32 cellular contexts compared by ENCODE assay signal in genomic region chr10:113175176-113175575, GRCh38.
"Had no signal": no experiment of that assay in that cellular context is flagged by ENCODE, and none has a peak within 500 bp of the region (broad histone marks: within the 10 kb centered on the region; RNA-seq: fewer than 3 reads in every experiment).

No MANE protein-coding gene starts in this region.

- H3K27ac Mint-ChIP-seq: activated B cell treated with CpG ODN at 0.5 μM for 24 hours; activated CD4-positive, alpha-beta memory T cell treated with anti-CD3 and anti-CD28 coated beads for 36 hours; activated CD4-positive, alpha-beta memory T cell treated with anti-CD3 and anti-CD28 coated beads, Interleukin-2, amount 10 ng/mL, durations not matched to agents 7 days and 5 days; activated CD4-positive, alpha-beta T cell treated with anti-CD3 and anti-CD28 coated beads for 36 hours; activated CD4-positive, alpha-beta T cell treated with anti-CD3 and anti-CD28 coated beads, Interleukin-2, amount 10 ng/mL, durations not matched to agents 24 days and 14 days; activated CD4-positive, alpha-beta T cell treated with anti-CD3 and anti-CD28 coated beads, Interleukin-2, amount 10 ng/mL, durations not matched to agents 7 days and 5 days; activated CD8-positive, alpha-beta memory T cell treated with anti-CD3 and anti-CD28 coated beads, Interleukin-2, amount 10 ng/mL, durations not matched to agents 7 days and 5 days; activated CD8-positive, alpha-beta T cell treated with anti-CD3 and anti-CD28 coated beads for 36 hours; activated CD8-positive, alpha-beta T cell treated with anti-CD3 and anti-CD28 coated beads, Interleukin-2, amount 10 ng/mL, durations not matched to agents 7 days and 5 days; T-cell; T-helper 1 cell treated with Interleukin-12 subunit alpha and Interleukin-12 subunit beta and Interleukin-4 antibody, amounts not matched to agents 30 μg/mL and 1 μg/mL, for 36 hours; T-helper 17 cell; T-helper 2 cell treated with Interferon-gamma antibody and Interleukin-4, amounts not matched to agents 5 μg/mL and 100 μg/mL, for 36 hours; WTC11 had no signal

- H3K9me3 Mint-ChIP-seq: activated B cell treated with CpG ODN at 0.5 μM for 24 hours; activated CD4-positive, alpha-beta memory T cell treated with anti-CD3 and anti-CD28 coated beads for 36 hours; activated CD4-positive, alpha-beta memory T cell treated with anti-CD3 and anti-CD28 coated beads, Interleukin-2, amount 10 ng/mL, durations not matched to agents 7 days and 5 days; activated CD4-positive, alpha-beta T cell treated with anti-CD3 and anti-CD28 coated beads, Interleukin-2, amount 10 ng/mL, durations not matched to agents 24 days and 14 days; activated CD4-positive, alpha-beta T cell treated with anti-CD3 and anti-CD28 coated beads, Interleukin-2, amount 10 ng/mL, durations not matched to agents 7 days and 5 days; activated CD8-positive, alpha-beta T cell treated with anti-CD3 and anti-CD28 coated beads for 36 hours; T-cell; T-helper 1 cell treated with Interleukin-12 subunit alpha and Interleukin-12 subunit beta and Interleukin-4 antibody, amounts not matched to agents 30 μg/mL and 1 μg/mL, for 36 hours; T-helper 2 cell treated with Interferon-gamma antibody and Interleukin-4, amounts not matched to agents 5 μg/mL and 100 μg/mL, for 36 hours; WTC11 had no signal

- H3K27ac ChIP-seq: VCaP, WERI-Rb-1 had no signal

- H3K36me3 Mint-ChIP-seq: activated CD4-positive, alpha-beta memory T cell treated with anti-CD3 and anti-CD28 coated beads for 36 hours; activated CD8-positive, alpha-beta memory T cell treated with anti-CD3 and anti-CD28 coated beads, Interleukin-2, amount 10 ng/mL, durations not matched to agents 7 days and 5 days; WTC11 had no signal

- H3K4me3 Mint-ChIP-seq: activated B cell treated with CpG ODN at 0.5 μM for 24 hours; activated CD4-positive, alpha-beta memory T cell treated with anti-CD3 and anti-CD28 coated beads for 36 hours; activated CD4-positive, alpha-beta memory T cell treated with anti-CD3 and anti-CD28 coated beads, Interleukin-2, amount 10 ng/mL, durations not matched to agents 7 days and 5 days; activated CD4-positive, alpha-beta T cell treated with anti-CD3 and anti-CD28 coated beads for 36 hours; activated CD4-positive, alpha-beta T cell treated with anti-CD3 and anti-CD28 coated beads, Interleukin-2, amount 10 ng/mL, durations not matched to agents 24 days and 14 days; activated CD4-positive, alpha-beta T cell treated with anti-CD3 and anti-CD28 coated beads, Interleukin-2, amount 10 ng/mL, durations not matched to agents 7 days and 5 days; activated CD8-positive, alpha-beta memory T cell treated with anti-CD3 and anti-CD28 coated beads, Interleukin-2, amount 10 ng/mL, durations not matched to agents 7 days and 5 days; activated CD8-positive, alpha-beta T cell treated with anti-CD3 and anti-CD28 coated beads for 36 hours; activated CD8-positive, alpha-beta T cell treated with anti-CD3 and anti-CD28 coated beads, Interleukin-2, amount 10 ng/mL, durations not matched to agents 7 days and 5 days; T-cell; T-helper 1 cell treated with Interleukin-12 subunit alpha and Interleukin-12 subunit beta and Interleukin-4 antibody, amounts not matched to agents 30 μg/mL and 1 μg/mL, for 36 hours; T-helper 17 cell; T-helper 2 cell treated with Interferon-gamma antibody and Interleukin-4, amounts not matched to agents 5 μg/mL and 100 μg/mL, for 36 hours; WTC11 had no signal

- DNase-seq: activated B cell treated with CpG ODN at 0.5 μM for 24 hours; activated CD4-positive, alpha-beta memory T cell treated with anti-CD3 and anti-CD28 coated beads for 36 hours; activated CD4-positive, alpha-beta memory T cell treated with anti-CD3 and anti-CD28 coated beads, Interleukin-2, amount 10 ng/mL, durations not matched to agents 7 days and 5 days; activated CD4-positive, alpha-beta T cell treated with anti-CD3 and anti-CD28 coated beads for 1 hour; activated CD4-positive, alpha-beta T cell treated with anti-CD3 and anti-CD28 coated beads for 36 hours; activated CD4-positive, alpha-beta T cell treated with anti-CD3 and anti-CD28 coated beads for 4 hours; activated CD4-positive, alpha-beta T cell treated with anti-CD3 and anti-CD28 coated beads for 48 hours; activated CD4-positive, alpha-beta T cell treated with anti-CD3 and anti-CD28 coated beads, Interleukin-2, amount 10 ng/mL, durations not matched to agents 24 days and 14 days; activated CD4-positive, alpha-beta T cell treated with anti-CD3 and anti-CD28 coated beads, Interleukin-2, amount 10 ng/mL, durations not matched to agents 7 days and 5 days; activated CD4-positive, alpha-beta T cell treated with anti-CD3 and anti-CD28 coated beads, Interleukin-2, amount 50 U/mL, for 1 hour; activated CD4-positive, alpha-beta T cell treated with anti-CD3 and anti-CD28 coated beads, Interleukin-2, amount 50 U/mL, for 4 hours; activated CD4-positive, alpha-beta T cell treated with anti-CD3 and anti-CD28 coated beads, Interleukin-2, amount 50 U/mL, for 48 hours; activated CD4-positive, CD25-positive, alpha-beta regulatory T cell; activated CD4-positive, CD25-positive, alpha-beta regulatory T cell treated with anti-CD3 and anti-CD28 coated beads, Interleukin-2, amount 50 U/mL, for 72 hours; activated CD8-positive, alpha-beta memory T cell treated with anti-CD3 and anti-CD28 coated beads for 24 hours; activated CD8-positive, alpha-beta memory T cell treated with anti-CD3 and anti-CD28 coated beads, Interleukin-2, amount 10 ng/mL, durations not matched to agents 7 days and 5 days; activated CD8-positive, alpha-beta memory T cell treated with anti-CD3 and anti-CD28 coated beads, Interleukin-2, amount 50 U/mL, for 4 hours; activated CD8-positive, alpha-beta memory T cell treated with anti-CD3 and anti-CD28 coated beads, Interleukin-2, amount 50 U/mL, for 48 hours; activated CD8-positive, alpha-beta T cell treated with anti-CD3 and anti-CD28 coated beads for 36 hours; activated CD8-positive, alpha-beta T cell treated with anti-CD3 and anti-CD28 coated beads, Interleukin-2, amount 10 ng/mL, durations not matched to agents 7 days and 5 days; activated T-cell treated with anti-CD3 and anti-CD28 coated beads for 4 hours; T-cell; T-helper 1 cell; T-helper 17 cell; T-helper 2 cell; T-helper 9 cell; T1000; WERI-Rb-1 had no signal

- H3K4me1 Mint-ChIP-seq: activated CD4-positive, alpha-beta T cell treated with anti-CD3 and anti-CD28 coated beads, Interleukin-2, amount 10 ng/mL, durations not matched to agents 24 days and 14 days had no signal

- H3K36me3 ChIP-seq: WERI-Rb-1 had no signal

- H3K27me3 Mint-ChIP-seq: activated B cell treated with CpG ODN at 0.5 μM for 24 hours; activated CD4-positive, alpha-beta T cell treated with anti-CD3 and anti-CD28 coated beads for 36 hours; activated CD8-positive, alpha-beta T cell treated with anti-CD3 and anti-CD28 coated beads for 36 hours; T-cell had no signal
